In genomic region chr10:80613466-80613865, GRCh38 we compare ENCODE assay signal across 21 cellular contexts.
"Had no signal": no experiment of that assay in that cellular context is flagged by ENCODE, and none has a peak within 500 bp of the region (broad histone marks: within the 10 kb centered on the region; RNA-seq: fewer than 3 reads in every experiment).

No MANE protein-coding gene starts in this region.

- ATAC-seq: effector memory CD8-positive, alpha-beta T cell; gastroesophageal sphincter; left ventricle myocardium superior; naive thymus-derived CD4-positive, alpha-beta T cell; psoas muscle; right lobe of liver; stimulated activated memory B cell treated with anti-CD40 and anti-IgM and Interleukin-4, amounts not matched to agents 10 μg/mL and 1 μg/mL and 100 μg/mL, for 72 hours had no signal

- H3K9me3 Mint-ChIP-seq: central memory CD8-positive, alpha-beta T cell; neural progenitor cell; stimulated activated memory B cell treated with anti-CD40 and anti-IgM and Interleukin-4, amounts not matched to agents 10 μg/mL and 1 μg/mL and 100 μg/mL, for 72 hours had no signal

- H3K4me3 ChIP-seq: esophagus squamous epithelium, gastroesophageal sphincter, neural progenitor cell, psoas muscle, right lobe of liver, testis, transverse colon had no signal

- H3K4me2 ChIP-seq: neural progenitor cell had no signal

- H3K9me3 ChIP-seq: esophagus squamous epithelium, gastroesophageal sphincter, psoas muscle, right lobe of liver, testis, transverse colon had no signal

- H3K27me3 ChIP-seq: esophagus squamous epithelium, neural progenitor cell, right lobe of liver, testis, transverse colon had no signal

- H3K27ac ChIP-seq: esophagus squamous epithelium, gastroesophageal sphincter, neural progenitor cell, parathyroid adenoma, psoas muscle, right lobe of liver, testis, transverse colon had no signal

- H3K4me1 ChIP-seq: gastroesophageal sphincter, neural progenitor cell, parathyroid adenoma, psoas muscle, right lobe of liver, testis, transverse colon had no signal

- H3K79me2 ChIP-seq: parathyroid adenoma had no signal

- H3K27ac Mint-ChIP-seq: neural progenitor cell; stimulated activated memory B cell treated with anti-CD40 and anti-IgM and Interleukin-4, amounts not matched to agents 10 μg/mL and 1 μg/mL and 100 μg/mL, for 72 hours; stimulated activated naive CD8-positive, alpha-beta T cell treated with anti-CD3 and anti-CD28 coated beads, Interleukin-15, Interleukin-2, amounts not matched to agents 100 ng/mL and 50 ng/mL, for 24 hours had no signal

- H3K9ac ChIP-seq: neural progenitor cell, parathyroid adenoma had no signal

- DNase-seq: effector memory CD8-positive, alpha-beta T cell; esophagus squamous epithelium; foreskin fibroblast; glutamatergic neuron; islet precursor cell; left ventricle myocardium superior; mesendoderm; naive thymus-derived CD4-positive, alpha-beta T cell; psoas muscle; retina; stimulated activated CD4-positive, alpha-beta T cell treated with anti-CD3 and anti-CD28 coated beads, Interleukin-4, amount 100 ng/mL, for 1 hour; stimulated activated CD8-positive, alpha-beta memory T cell treated with anti-CD3 and anti-CD28 coated beads, Interleukin-4, amount 100 ng/mL, for 48 hours; testis; transverse colon had no signal

- H3K36me3 Mint-ChIP-seq: naive thymus-derived CD4-positive, alpha-beta T cell; neural progenitor cell; stimulated activated memory B cell treated with anti-CD40 and anti-IgM and Interleukin-4, amounts not matched to agents 10 μg/mL and 1 μg/mL and 100 μg/mL, for 72 hours had no signal

- H3K4me3 Mint-ChIP-seq: central memory CD8-positive, alpha-beta T cell; effector memory CD8-positive, alpha-beta T cell; naive thymus-derived CD4-positive, alpha-beta T cell; neural progenitor cell; stimulated activated memory B cell treated with anti-CD40 and anti-IgM and Interleukin-4, amounts not matched to agents 10 μg/mL and 1 μg/mL and 100 μg/mL, for 72 hours; stimulated activated naive CD8-positive, alpha-beta T cell treated with anti-CD3 and anti-CD28 coated beads, Interleukin-15, Interleukin-2, amounts not matched to agents 100 ng/mL and 50 ng/mL, for 24 hours had no signal

- H3K4me1 Mint-ChIP-seq: central memory CD8-positive, alpha-beta T cell; naive thymus-derived CD4-positive, alpha-beta T cell; stimulated activated memory B cell treated with anti-CD40 and anti-IgM and Interleukin-4, amounts not matched to agents 10 μg/mL and 1 μg/mL and 100 μg/mL, for 72 hours had no signal

- H3K27me3 Mint-ChIP-seq: central memory CD8-positive, alpha-beta T cell; stimulated activated naive CD8-positive, alpha-beta T cell treated with anti-CD3 and anti-CD28 coated beads, Interleukin-15, Interleukin-2, amounts not matched to agents 100 ng/mL and 50 ng/mL, for 24 hours had no signal

- H3K36me3 ChIP-seq: esophagus squamous epithelium, gastroesophageal sphincter, neural progenitor cell, right lobe of liver, transverse colon had no signal

- H2AFZ ChIP-seq: neural progenitor cell, parathyroid adenoma had no signal
